ENCODE assay signal across 8 cellular contexts in genomic region chrX:31658360-31658759, GRCh38.
DNase-seq lines count a peak whose midpoint lies in the region; ATAC-seq and TF ChIP-seq lines count a peak whose summit lies in the region.

No MANE protein-coding gene starts in this region.

- H3K9me3 ChIP-seq in heart right ventricle, result no peaks in the 10 kb centered on the region
- H3K9me3 ChIP-seq in colonic mucosa, result no peaks in the 10 kb centered on the region

- H3K36me3 ChIP-seq in heart right ventricle (no peaks in the 10 kb centered on the region), colonic mucosa (no peaks in the 10 kb centered on the region)

- no peak overlapping the region for H3K4me3 ChIP-seq in heart right ventricle
- H3K4me3 ChIP-seq in colonic mucosa, result no peak overlapping the region

- no peak overlapping the region for H3K4me3 Mint-ChIP-seq in osteocyte (ENCODE audit: unreplicated experiment)
- no peak overlapping the region for H3K4me3 Mint-ChIP-seq in activated T-cell treated with anti-CD3 and anti-CD28 coated beads, Interleukin-2, amount 50 U/mL, for 4 hours

- ATAC-seq in heart right ventricle, result no peak
- ATAC-seq in Right ventricle myocardium inferior, result no peak
- no peak for ATAC-seq in HG02870 (IDR thresholded peaks at IDR 0.05; ENCODE audit: unreplicated experiment)
- no peak for ATAC-seq in activated T-cell treated with anti-CD3 and anti-CD28 coated beads, Interleukin-2, amount 50 U/mL, for 4 hours

- intact Hi-C loops in heart right ventricle (cut with DNase I), result loop anchor here in 8 of 10 donors (2.0 to 10.0 kb wide), 4 partner anchors 444 to 622 kb away; no protein-coding TSS in a partner anchor
- intact Hi-C loops in Right ventricle myocardium inferior (cut with DNase I), result loop anchor here (5.0 kb wide), 1 partner anchor 621 kb away; no protein-coding TSS in a partner anchor
- intact Hi-C loops in colonic mucosa (cut with DNase I), result loop anchor here (5.0 to 10.0 kb wide), 2 partner anchors 384 to 621 kb away; no protein-coding TSS in a partner anchor
- intact Hi-C loops in head of caudate nucleus (cut with DNase I), result no loop called here

- WGBS in heart right ventricle, 2 donors, result 3 to 7% methylated on average over 4 of the region's 4 CpGs

- H3K27me3 Mint-ChIP-seq in osteocyte (ENCODE audit: unreplicated experiment), result no peaks in the 10 kb centered on the region
- H3K27me3 Mint-ChIP-seq in activated T-cell treated with anti-CD3 and anti-CD28 coated beads, Interleukin-2, amount 50 U/mL, for 4 hours (ENCODE audit: low read depth), result no peaks in the 10 kb centered on the region

- H3K4me1 ChIP-seq in heart right ventricle (no peaks in the 10 kb centered on the region), colonic mucosa (no peaks in the 10 kb centered on the region)

- H3K27ac ChIP-seq in heart right ventricle, result no peak overlapping the region
- H3K27ac ChIP-seq in colonic mucosa, result no peak overlapping the region

- H3K9me3 Mint-ChIP-seq in osteocyte (ENCODE audit: unreplicated experiment), result peaks cover 6% of the 10 kb centered on the region
- no peaks in the 10 kb centered on the region for H3K9me3 Mint-ChIP-seq in activated T-cell treated with anti-CD3 and anti-CD28 coated beads, Interleukin-2, amount 50 U/mL, for 4 hours

- no peak overlapping the region for H3K9ac ChIP-seq in colonic mucosa (ENCODE audit: low read depth in 2 of 2, low read length in 2 of 2)

- H3K36me3 Mint-ChIP-seq in osteocyte (ENCODE audit: unreplicated experiment), result no peaks in the 10 kb centered on the region
- H3K36me3 Mint-ChIP-seq in activated T-cell treated with anti-CD3 and anti-CD28 coated beads, Interleukin-2, amount 50 U/mL, for 4 hours (ENCODE audit: insufficient read depth), result no peaks in the 10 kb centered on the region

- TF ChIP-seq CTCF in heart right ventricle (IDR thresholded peaks at IDR 0.05), result peak; percentile 16 to 69 (median 58)
- peak; percentile 60 for TF ChIP-seq CTCF in colonic mucosa (IDR thresholded peaks at IDR 0.05)
- peak; percentile 67 for TF ChIP-seq CTCF in osteocyte (IDR thresholded peaks at IDR 0.05)

- no peak overlapping the region for H3K27ac Mint-ChIP-seq in osteocyte (ENCODE audit: unreplicated experiment)

- no peak for DNase-seq in heart right ventricle
- DNase-seq in Right ventricle myocardium inferior (ENCODE audit: missing footprints), result no peak
- peak; percentile 21 for DNase-seq in NCI-H446 treated with DMSO at 0.1 percent for 48 hours (lab: John Stamatoyannopoulos, UW)
- no peak for DNase-seq in colonic mucosa
- DNase-seq in osteocyte (ENCODE audit: extremely low spot score, unreplicated experiment), result no peak
- no peak for DNase-seq in head of caudate nucleus
- DNase-seq in activated T-cell treated with anti-CD3 and anti-CD28 coated beads, Interleukin-2, amount 50 U/mL, for 4 hours, result no peak

- H3K4me1 Mint-ChIP-seq in osteocyte (ENCODE audit: unreplicated experiment), result peaks cover 30% of the 10 kb centered on the region
- H3K4me1 Mint-ChIP-seq in activated T-cell treated with anti-CD3 and anti-CD28 coated beads, Interleukin-2, amount 50 U/mL, for 4 hours (ENCODE audit: low read depth), result no peaks in the 10 kb centered on the region

- H3K27me3 ChIP-seq in heart right ventricle (no peaks in the 10 kb centered on the region), colonic mucosa (no peaks in the 10 kb centered on the region)
